In genomic region chr17:74691151-74691550, GRCh38 we compare ENCODE assay signal across 23 cellular contexts. TPM values are rescaled to one million over a fixed set of nuclear protein-coding genes. Genes with fewer than 3 reads are reported as not detected.
"Had no signal": no experiment of that assay in that cellular context is flagged by ENCODE, and none has a peak within 500 bp of the region (broad histone marks: within the 10 kb centered on the region; RNA-seq: fewer than 3 reads in every experiment).

No MANE protein-coding gene starts in this region.

- H3K9me3 Mint-ChIP-seq: activated naive CD4-positive, alpha-beta T cell treated with anti-CD3 and anti-CD28 coated beads, Interleukin-2, amount 50 U/mL, for 72 hours; brain; neural crest cell; T-cell had no signal

- H3K4me1 ChIP-seq: testis had no signal

- H3K27ac Mint-ChIP-seq: activated naive CD4-positive, alpha-beta T cell treated with anti-CD3 and anti-CD28 coated beads, Interleukin-2, amount 50 U/mL, for 72 hours; brain; T-cell; WTC11 had no signal

- DNase-seq: activated CD4-positive, alpha-beta T cell treated with anti-CD3 and anti-CD28 coated beads, Interleukin-2, amount 50 U/mL, for 48 hours; activated gamma-delta T cell treated with Interleukin-2 at 50 U/mL for 16 hours; dermis blood vessel endothelial cell; effector CD8-positive, alpha-beta T cell; foreskin fibroblast; heart right ventricle; islet precursor cell; left colon; naive B cell; stimulated activated CD4-positive, alpha-beta T cell treated with anti-CD3 and anti-CD28 coated beads, Interleukin-4, amount 100 ng/mL, for 1 hour; stimulated activated naive CD4-positive, alpha-beta T cell; T-cell had no signal

- H3K4me1 Mint-ChIP-seq: brain, neural crest cell, WTC11 had no signal

- H3K27me3 ChIP-seq: testis had no signal

- H3K9me3 ChIP-seq: heart right ventricle, testis had no signal

- H3K36me3 Mint-ChIP-seq: activated naive CD4-positive, alpha-beta T cell treated with anti-CD3 and anti-CD28 coated beads, Interleukin-2, amount 50 U/mL, for 72 hours; brain; T-cell; WTC11 had no signal

- H3K4me3 Mint-ChIP-seq: brain, neural crest cell, T-cell, WTC11 had no signal

- H3K27ac ChIP-seq: testis had no signal

- H3K4me3 ChIP-seq: heart right ventricle, lung, smooth muscle cell, testis had no signal

RNA-seq across cellular contexts. Expression of gene CD300LF, which starts 21.6 kb away (rescaled TPM):
- total RNA-seq: activated CD8-positive, alpha-beta memory T cell treated with anti-CD3 and anti-CD28 coated beads for 36 hours; activated naive CD4-positive, alpha-beta T cell treated with anti-CD3 and anti-CD28 coated beads, Interleukin-2, amount 50 U/mL, for 72 hours; chondrocyte; dermis blood vessel endothelial cell; fibroblast of lung; neural crest cell; renal cortical epithelial cell; smooth muscle cell; WTC11 had no signal
- polyA plus RNA-seq: fibroblast of lung, smooth muscle cell had no signal

RNA-seq across cellular contexts. Expression of gene RAB37, which starts 45.9 kb away (rescaled TPM):
- total RNA-seq: neural crest cell, smooth muscle cell had no signal
